Comparison of ENCODE assay signal across 20 cellular contexts in genomic region chr14:90375934-90376333, GRCh38.
"Had no signal": no experiment of that assay in that cellular context is flagged by ENCODE, and none has a peak within 500 bp of the region (broad histone marks: within the 10 kb centered on the region; RNA-seq: fewer than 3 reads in every experiment).

No MANE protein-coding gene starts in this region.

- H3K36me3 Mint-ChIP-seq: activated naive CD4-positive, alpha-beta T cell treated with anti-CD3 and anti-CD28 coated beads, Interleukin-2, amount 50 U/mL, for 72 hours; naive thymus-derived CD8-positive, alpha-beta T cell had no signal

- H3K4me3 ChIP-seq: body of pancreas, lung, mucosa of descending colon, skin epidermis, stomach had no signal

- H3K27me3 Mint-ChIP-seq: central memory CD8-positive, alpha-beta T cell; naive thymus-derived CD8-positive, alpha-beta T cell had no signal

- H3K27ac ChIP-seq: body of pancreas, neutrophil, skin epidermis, stomach had no signal

- H3K4me1 Mint-ChIP-seq: central memory CD8-positive, alpha-beta T cell had no signal

- H3K27ac Mint-ChIP-seq: activated naive CD4-positive, alpha-beta T cell treated with anti-CD3 and anti-CD28 coated beads, Interleukin-2, amount 50 U/mL, for 72 hours had no signal

- DNase-seq: activated CD4-positive, alpha-beta T cell treated with anti-CD3 and anti-CD28 coated beads, Interleukin-2, amount 50 U/mL, for 4 hours; activated effector memory CD4-positive, alpha-beta T cell treated with anti-CD3 and anti-CD28 coated beads, Interleukin-2, amount 50 U/mL, for 16 hours; activated T-cell treated with anti-CD3 and anti-CD28 coated beads, Interleukin-2, amount 50 U/mL, for 4 hours; amniotic stem cell; body of pancreas; cortex of kidney; effector memory CD4-positive, alpha-beta T cell; erythroblast; hypothalamus; left cardiac atrium; mucosa of descending colon; naive thymus-derived CD8-positive, alpha-beta T cell; stimulated activated CD4-positive, alpha-beta T cell treated with anti-CD3 and anti-CD28 coated beads, Interleukin-4, amount 100 ng/mL, for 4 hours; stomach had no signal

- H3K27me3 ChIP-seq: body of pancreas, neutrophil, stomach had no signal

- ATAC-seq: activated CD4-positive, CD25-positive, alpha-beta regulatory T cell treated with anti-CD3 and anti-CD28 coated beads, Interleukin-2, amount 50 U/mL, for 24 hours; activated naive CD4-positive, alpha-beta T cell treated with anti-CD3 and anti-CD28 coated beads, Interleukin-2, amount 50 U/mL, for 72 hours; activated T-cell treated with anti-CD3 and anti-CD28 coated beads, Interleukin-2, amount 50 U/mL, for 4 hours; body of pancreas; left cardiac atrium; mucosa of descending colon; naive thymus-derived CD8-positive, alpha-beta T cell had no signal

- H3K9me3 ChIP-seq: body of pancreas, mucosa of descending colon, neutrophil, stomach had no signal

- H3K4me3 Mint-ChIP-seq: activated T-cell treated with anti-CD3 and anti-CD28 coated beads, Interleukin-2, amount 50 U/mL, for 4 hours; central memory CD8-positive, alpha-beta T cell; naive thymus-derived CD8-positive, alpha-beta T cell had no signal

- H3K36me3 ChIP-seq: neutrophil, stomach had no signal

- H3K9me3 Mint-ChIP-seq: activated naive CD4-positive, alpha-beta T cell treated with anti-CD3 and anti-CD28 coated beads, Interleukin-2, amount 50 U/mL, for 72 hours; activated T-cell treated with anti-CD3 and anti-CD28 coated beads, Interleukin-2, amount 50 U/mL, for 4 hours; central memory CD8-positive, alpha-beta T cell; naive thymus-derived CD8-positive, alpha-beta T cell had no signal
